In genomic region chr7:34133983-34134782, GRCh38 we compare ENCODE assay signal across 8 cellular contexts.
DNase-seq lines count a peak whose midpoint lies in the region; ATAC-seq and TF ChIP-seq lines count a peak whose summit lies in the region.

No MANE protein-coding gene starts in this region.

- H4K20me1 ChIP-seq in KMS-11 (ENCODE audit: insufficient read depth) = no peaks in the 10 kb centered on the region

- no peak overlapping the region for H3K27ac ChIP-seq in KMS-11
- peak overlapping the region; percentile 78 for H3K27ac ChIP-seq in RWPE2 (ENCODE audit: poor library complexity, severe bottlenecking)
- no peak overlapping the region for H3K27ac ChIP-seq in mesendoderm (ENCODE audit: low read depth, low read length)

- intact Hi-C loops in activated CD4-positive, alpha-beta T cell treated with anti-CD3 and anti-CD28 coated beads, Interleukin-2, amount 10 ng/mL, durations not matched to agents 24 days and 14 days (cut with micrococcal nuclease) = no loop called here
- intact Hi-C loops in activated T-helper 2 cell treated with anti-CD3 and anti-CD28 coated beads, Interferon-gamma antibody, Interleukin-2, Interleukin-4, amounts not matched to agents 10 μg/mL and 5 μg/mL and 100 μg/mL, durations not matched to agents 14 hours and 24 hours and 36 hours (cut with micrococcal nuclease) = no loop called here

- no peaks in the 10 kb centered on the region for H3K4me1 Mint-ChIP-seq in activated CD4-positive, alpha-beta T cell treated with anti-CD3 and anti-CD28 coated beads, Interleukin-2, amount 10 ng/mL, durations not matched to agents 24 days and 14 days
- H3K4me1 Mint-ChIP-seq in activated T-helper 2 cell treated with anti-CD3 and anti-CD28 coated beads, Interferon-gamma antibody, Interleukin-2, Interleukin-4, amounts not matched to agents 10 μg/mL and 5 μg/mL and 100 μg/mL, durations not matched to agents 14 hours and 24 hours and 36 hours (ENCODE audit: low read depth) = no peaks in the 10 kb centered on the region
- no peaks in the 10 kb centered on the region for H3K4me1 Mint-ChIP-seq in stimulated activated memory B cell treated with anti-CD40 and anti-IgM and Interleukin-4, amounts not matched to agents 10 μg/mL and 1 μg/mL and 100 μg/mL, for 72 hours

- H4K5ac ChIP-seq in mesendoderm (ENCODE audit: low read length) = no peak overlapping the region

- H3K79me2 ChIP-seq in KMS-11 (ENCODE audit: insufficient read depth, low read depth) (no peaks in the 10 kb centered on the region), mesendoderm (ENCODE audit: control insufficient read depth, insufficient read depth, low read length) (no peaks in the 10 kb centered on the region)

- no peak overlapping the region for H3K4ac ChIP-seq in mesendoderm (ENCODE audit: low read depth, low read length)

- no peak overlapping the region for H2BK5ac ChIP-seq in mesendoderm (ENCODE audit: low read length)

- H3K9me3 Mint-ChIP-seq in activated CD4-positive, alpha-beta T cell treated with anti-CD3 and anti-CD28 coated beads, Interleukin-2, amount 10 ng/mL, durations not matched to agents 24 days and 14 days = no peaks in the 10 kb centered on the region
- no peaks in the 10 kb centered on the region for H3K9me3 Mint-ChIP-seq in activated T-helper 2 cell treated with anti-CD3 and anti-CD28 coated beads, Interferon-gamma antibody, Interleukin-2, Interleukin-4, amounts not matched to agents 10 μg/mL and 5 μg/mL and 100 μg/mL, durations not matched to agents 14 hours and 24 hours and 36 hours
- H3K9me3 Mint-ChIP-seq in stimulated activated memory B cell treated with anti-CD40 and anti-IgM and Interleukin-4, amounts not matched to agents 10 μg/mL and 1 μg/mL and 100 μg/mL, for 72 hours = peaks cover 4% of the 10 kb centered on the region

- H4K8ac ChIP-seq in mesendoderm (ENCODE audit: low read depth, low read length) = no peak overlapping the region

- H2AK5ac ChIP-seq in mesendoderm (ENCODE audit: low read length) = no peak overlapping the region

- no peak overlapping the region for H3K9ac ChIP-seq in KMS-11
- H3K9ac ChIP-seq in mesendoderm (ENCODE audit: low read length) = no peak overlapping the region

- H3K79me1 ChIP-seq in mesendoderm (ENCODE audit: low read length) = no peaks in the 10 kb centered on the region

- no peaks in the 10 kb centered on the region for H3K27me3 Mint-ChIP-seq in activated CD4-positive, alpha-beta T cell treated with anti-CD3 and anti-CD28 coated beads, Interleukin-2, amount 10 ng/mL, durations not matched to agents 24 days and 14 days
- H3K27me3 Mint-ChIP-seq in activated T-helper 2 cell treated with anti-CD3 and anti-CD28 coated beads, Interferon-gamma antibody, Interleukin-2, Interleukin-4, amounts not matched to agents 10 μg/mL and 5 μg/mL and 100 μg/mL, durations not matched to agents 14 hours and 24 hours and 36 hours (ENCODE audit: low read depth) = no peaks in the 10 kb centered on the region
- no peaks in the 10 kb centered on the region for H3K27me3 Mint-ChIP-seq in stimulated activated memory B cell treated with anti-CD40 and anti-IgM and Interleukin-4, amounts not matched to agents 10 μg/mL and 1 μg/mL and 100 μg/mL, for 72 hours

- no peak overlapping the region for H3K56ac ChIP-seq in mesendoderm (ENCODE audit: low read length)

- H3K4me2 ChIP-seq in KMS-11 (no peak overlapping the region), mesendoderm (ENCODE audit: low read length) (no peak overlapping the region)

- H3K27ac Mint-ChIP-seq in activated CD4-positive, alpha-beta T cell treated with anti-CD3 and anti-CD28 coated beads, Interleukin-2, amount 10 ng/mL, durations not matched to agents 24 days and 14 days = no peak overlapping the region
- no peak overlapping the region for H3K27ac Mint-ChIP-seq in activated T-helper 2 cell treated with anti-CD3 and anti-CD28 coated beads, Interferon-gamma antibody, Interleukin-2, Interleukin-4, amounts not matched to agents 10 μg/mL and 5 μg/mL and 100 μg/mL, durations not matched to agents 14 hours and 24 hours and 36 hours
- H3K27ac Mint-ChIP-seq in stimulated activated memory B cell treated with anti-CD40 and anti-IgM and Interleukin-4, amounts not matched to agents 10 μg/mL and 1 μg/mL and 100 μg/mL, for 72 hours = no peak overlapping the region

- H3K4me1 ChIP-seq in KMS-11 (ENCODE audit: low read depth, poor library complexity, severe bottlenecking) (no peaks in the 10 kb centered on the region), RWPE2 (ENCODE audit: insufficient read depth, poor library complexity, severe bottlenecking) (peaks cover 2% of the 10 kb centered on the region), mesendoderm (ENCODE audit: control insufficient read depth, low read depth, low read length) (peaks cover 2% of the 10 kb centered on the region)

- no peak overlapping the region for H2BK120ac ChIP-seq in mesendoderm (ENCODE audit: low read depth, low read length)

- H3K9me3 ChIP-seq in RWPE2 (ENCODE audit: severe bottlenecking) = no peaks in the 10 kb centered on the region

- H2BK15ac ChIP-seq in mesendoderm (replicated peaks; ENCODE audit: low read depth) = no peak overlapping the region

- TF ChIP-seq CTCF in KMS-11 (conservative IDR thresholded peaks at IDR 0.05; ENCODE audit: low read depth, low read length) (peak; percentile 83), RWPE2 (IDR thresholded peaks at IDR 0.05; ENCODE audit: poor library complexity, severe bottlenecking) (peak; percentile 89)

- no peak overlapping the region for H3K23ac ChIP-seq in mesendoderm (ENCODE audit: low read length)

- 100% methylated on average over 3 of the region's 12 CpGs for WGBS in mesendoderm (ENCODE audit: extremely low coverage, insufficient coverage, low lambda C conversion rate)

- no peaks in the 10 kb centered on the region for H3K36me3 Mint-ChIP-seq in activated CD4-positive, alpha-beta T cell treated with anti-CD3 and anti-CD28 coated beads, Interleukin-2, amount 10 ng/mL, durations not matched to agents 24 days and 14 days (ENCODE audit: low read depth)
- H3K36me3 Mint-ChIP-seq in activated T-helper 2 cell treated with anti-CD3 and anti-CD28 coated beads, Interferon-gamma antibody, Interleukin-2, Interleukin-4, amounts not matched to agents 10 μg/mL and 5 μg/mL and 100 μg/mL, durations not matched to agents 14 hours and 24 hours and 36 hours (ENCODE audit: low read depth) = no peaks in the 10 kb centered on the region
- H3K36me3 Mint-ChIP-seq in stimulated activated memory B cell treated with anti-CD40 and anti-IgM and Interleukin-4, amounts not matched to agents 10 μg/mL and 1 μg/mL and 100 μg/mL, for 72 hours = no peaks in the 10 kb centered on the region

- DNase-seq in activated CD4-positive, alpha-beta T cell treated with anti-CD3 and anti-CD28 coated beads, Interleukin-2, amount 10 ng/mL, durations not matched to agents 24 days and 14 days = peak; percentile 56
- no peak for DNase-seq in activated CD4-positive, alpha-beta T cell treated with anti-CD3 and anti-CD28 coated beads for 4 hours
- no peak for DNase-seq in RWPE2 (ENCODE audit: low spot score)
- peak; percentile 35 for DNase-seq in epidermal melanocyte (ENCODE audit: insufficient read length, low spot score)
- peak; percentile 85 for DNase-seq in mesendoderm
- no peak for DNase-seq in activated T-helper 2 cell treated with anti-CD3 and anti-CD28 coated beads, Interferon-gamma antibody, Interleukin-2, Interleukin-4, amounts not matched to agents 10 μg/mL and 5 μg/mL and 100 μg/mL, durations not matched to agents 14 hours and 24 hours and 36 hours (ENCODE audit: low spot score)

- H3K27me3 ChIP-seq in KMS-11 (ENCODE audit: insufficient read depth, low read depth) = no peaks in the 10 kb centered on the region
- H3K27me3 ChIP-seq in RWPE2 (ENCODE audit: insufficient read depth, poor library complexity, severe bottlenecking) = no peaks in the 10 kb centered on the region
- H3K27me3 ChIP-seq in mesendoderm (ENCODE audit: insufficient read depth, low read length, poor library complexity) = no peaks in the 10 kb centered on the region

- peak; percentile 78 for ATAC-seq in RWPE2 (ENCODE audit: low read depth)
- ATAC-seq in stimulated activated memory B cell treated with anti-CD40 and anti-IgM and Interleukin-4, amounts not matched to agents 10 μg/mL and 1 μg/mL and 100 μg/mL, for 72 hours = no peak

- H2AFZ ChIP-seq in KMS-11 (ENCODE audit: low read depth) = no peak overlapping the region; the same call in 1 of the 2 replicates

- H3K36me3 ChIP-seq in KMS-11 (ENCODE audit: insufficient read depth) (no peaks in the 10 kb centered on the region), RWPE2 (ENCODE audit: low read depth) (no peaks in the 10 kb centered on the region), mesendoderm (ENCODE audit: control insufficient read depth, insufficient read depth, low read length) (no peaks in the 10 kb centered on the region)

- H3K4me3 ChIP-seq in KMS-11 (IDR thresholded peaks at IDR 0.05; ENCODE audit: insufficient read depth, low read depth, low read length) = no peak overlapping the region
- H3K4me3 ChIP-seq in RWPE2 (ENCODE audit: severe bottlenecking) = no peak overlapping the region
- no peak overlapping the region for H3K4me3 ChIP-seq in mesendoderm (ENCODE audit: low read length)

- no peak overlapping the region for H3K4me3 Mint-ChIP-seq in activated CD4-positive, alpha-beta T cell treated with anti-CD3 and anti-CD28 coated beads, Interleukin-2, amount 10 ng/mL, durations not matched to agents 24 days and 14 days
- H3K4me3 Mint-ChIP-seq in activated T-helper 2 cell treated with anti-CD3 and anti-CD28 coated beads, Interferon-gamma antibody, Interleukin-2, Interleukin-4, amounts not matched to agents 10 μg/mL and 5 μg/mL and 100 μg/mL, durations not matched to agents 14 hours and 24 hours and 36 hours (ENCODE audit: low read depth) = no peak overlapping the region
- H3K4me3 Mint-ChIP-seq in stimulated activated memory B cell treated with anti-CD40 and anti-IgM and Interleukin-4, amounts not matched to agents 10 μg/mL and 1 μg/mL and 100 μg/mL, for 72 hours = no peak overlapping the region

- H3K18ac ChIP-seq in mesendoderm (ENCODE audit: low read length) = no peak overlapping the region

Comparison
In these comparisons a context has a peak if more than half of its experiments do, and no peak if none do; other contexts are left out.
1. DNase-seq: peak in activated CD4-positive, alpha-beta T cell treated with anti-CD3 and anti-CD28 coated beads, Interleukin-2, amount 10 ng/mL, durations not matched to agents 24 days and 14 days (single experiment), epidermal melanocyte (single experiment) and mesendoderm (single experiment); none in activated CD4-positive, alpha-beta T cell treated with anti-CD3 and anti-CD28 coated beads for 4 hours (0 of 2), RWPE2 (single experiment) and activated T-helper 2 cell treated with anti-CD3 and anti-CD28 coated beads, Interferon-gamma antibody, Interleukin-2, Interleukin-4, amounts not matched to agents 10 μg/mL and 5 μg/mL and 100 μg/mL, durations not matched to agents 14 hours and 24 hours and 36 hours (single experiment).